ENCODE assay signal across 8 cellular contexts in the genomic region with DNA sequence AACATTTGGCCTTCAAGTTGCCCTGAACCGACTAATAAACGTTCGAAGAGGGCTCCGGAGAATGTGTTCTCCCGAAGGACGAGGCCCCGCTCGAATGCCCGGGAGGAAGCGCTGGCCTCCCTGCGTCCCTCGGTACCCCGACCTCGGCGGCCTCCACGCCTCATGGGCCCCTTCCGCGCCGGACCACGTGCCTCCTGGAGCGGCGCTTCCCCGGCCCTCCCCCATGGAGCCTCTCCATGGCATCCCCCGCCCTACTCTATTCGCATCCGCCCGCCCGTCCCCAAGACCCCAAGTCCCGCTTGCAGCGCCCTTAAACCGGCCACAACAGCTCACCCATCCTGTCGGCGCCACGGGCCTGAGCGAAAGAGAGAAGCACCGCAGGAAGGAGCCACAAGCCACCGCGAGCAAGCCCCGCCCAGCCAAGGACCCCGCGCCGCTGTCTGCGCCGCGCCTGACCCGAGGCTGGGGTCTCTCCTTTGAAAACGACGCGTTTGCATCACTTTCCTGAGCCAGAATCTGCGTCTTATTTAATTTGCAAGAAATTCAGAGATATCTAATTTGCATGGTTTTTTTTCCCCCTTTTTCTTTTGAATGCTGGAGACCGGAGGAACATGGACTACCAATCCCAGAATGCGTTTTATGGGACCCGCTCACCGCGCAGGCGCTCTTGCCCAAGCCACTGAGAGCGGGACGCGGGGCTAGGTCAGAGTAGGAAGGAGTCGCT. TPM values are rescaled to one million over a fixed set of nuclear protein-coding genes. Genes with fewer than 3 reads are reported as not detected.
A peak's percentile ranks its signal among the peaks of the same experiment; 100 is the strongest.
DNase-seq lines count a peak whose midpoint lies in the region; ATAC-seq and TF ChIP-seq lines count a peak whose summit lies in the region.

RPS23 (minus strand) TSS at position 368 of the 724 bp plus-strand sequence; CDS start at position 337, 31 bp downstream.

- H3K4me1 Mint-ChIP-seq in T-cell: peaks cover 35 to 53% (median 40%) of the 10 kb centered on the region in 3 donors

- intact Hi-C loops in heart right ventricle (cut with DNase I): no loop called here
- intact Hi-C loops in posterior vena cava (cut with DNase I): no loop called here
- intact Hi-C loops in upper lobe of right lung (cut with DNase I): no loop called here

- peak within 1 kb of the TSS; percentile 91 to 97 (median 94) for H3K4me3 Mint-ChIP-seq in T-cell

- H3K9me3 Mint-ChIP-seq in T-cell: no peaks in the 10 kb centered on the region

- peaks cover 0 to 38% (median 15%) of the 10 kb centered on the region in 9 donors for H3K36me3 ChIP-seq in heart right ventricle
- H3K36me3 ChIP-seq in upper lobe of right lung: peaks cover 37% of the 10 kb centered on the region

- WGBS in adipose tissue, 3 donors: 0% methylated on average over 60 of the region's 60 CpGs
- 0% methylated on average over 60 of the region's 60 CpGs for WGBS in heart right ventricle, 2 donors

- H3K27me3 ChIP-seq in heart right ventricle (no peaks in the 10 kb centered on the region), upper lobe of right lung (no peaks in the 10 kb centered on the region)

- TF ChIP-seq CTCF in GM12875 (IDR thresholded peaks at IDR 0.05; ENCODE audit: borderline replicate concordance, insufficient read depth, low read depth, low read length): no peak
- no peak for TF ChIP-seq CTCF in heart right ventricle (IDR thresholded peaks at IDR 0.05)
- TF ChIP-seq CTCF in upper lobe of right lung (IDR thresholded peaks at IDR 0.05): no peak

- peaks cover 37% of the 10 kb centered on the region for H3K36me3 Mint-ChIP-seq in T-cell

- no peak within 1 kb of the TSS for H3K27ac ChIP-seq in adipose tissue (ENCODE audit: low read depth, low read length)
- peak within 1 kb of the TSS; percentile 63 to 94 (median 86) for H3K27ac ChIP-seq in heart right ventricle
- H3K27ac ChIP-seq in upper lobe of right lung: peak within 1 kb of the TSS; percentile 81

- ATAC-seq in HG02763 (IDR thresholded peaks at IDR 0.05; ENCODE audit: unreplicated experiment) (peak; percentile 94), T-cell (replicated peaks in 1 of 4) (peak; percentile 93 to 95 (median 94)), heart right ventricle (peak; percentile 95 to 98 (median 98)), upper lobe of right lung (peak; percentile 98)

- H3K9me3 ChIP-seq in heart right ventricle (no peaks in the 10 kb centered on the region), upper lobe of right lung (no peaks in the 10 kb centered on the region)

- H3K4me1 ChIP-seq in heart right ventricle (peaks cover 0 to 27% (median 14%) of the 10 kb centered on the region in 9 donors), upper lobe of right lung (peaks cover 16% of the 10 kb centered on the region)

- CTCF ChIA-PET in T-cell (lab: Charles Lee): interaction anchor here in 1 of 2 donors (0.6 to 0.9 kb wide), 2 partner anchors 426 to 1005 kb away, joined by 3 to 4 read pairs; no protein-coding TSS in a partner anchor

- H3K4me3 ChIP-seq in GM12875 (ENCODE audit: low read depth, low read length): peak within 1 kb of the TSS; percentile 56
- peak within 1 kb of the TSS; percentile 75 to 95 (median 83) for H3K4me3 ChIP-seq in heart right ventricle
- H3K4me3 ChIP-seq in upper lobe of right lung: peak within 1 kb of the TSS; percentile 77

- POLR2A ChIA-PET in T-cell (lab: Charles Lee): interaction anchor here (0.6 kb wide), 5 partner anchors 42 to 1624 kb away, joined by 3 to 9 read pairs (median 5); partner anchors contain the start of genes DHFR (in 2 of the 2), MSH3 (in 1 of the 2) and ZCCHC9 (in 1 of the 2)

- no peaks in the 10 kb centered on the region for H3K27me3 Mint-ChIP-seq in T-cell

- DNase-seq in NCI-H1417 treated with DMSO at 0.1 percent for 48 hours (lab: John Stamatoyannopoulos, UW) (peak; percentile 63), T-cell (peak; percentile 72 to 87 (median 80)), heart right ventricle (peak; percentile 92 to 93), posterior vena cava (ENCODE audit: low spot score) (peak; percentile 97), upper lobe of right lung (peak; percentile 95)

- H3K27ac Mint-ChIP-seq in T-cell: peak within 1 kb of the TSS; percentile 100

RNA-seq across cellular contexts. Expression of gene RPS23, which starts in this region (rescaled TPM):
- total RNA-seq in T-cell (1,000 to 10,000 TPM; 2,916 to 3,772 (median 3,224) TPM), heart right ventricle (1,000 to 10,000 TPM in 9 of 10 donors, 100 to 1,000 TPM in 1; 992 to 1,282 (median 1,119) TPM), posterior vena cava (1,000 to 10,000 TPM; 1,217 to 1,454 TPM), upper lobe of right lung (1,379 TPM)
- polyA plus RNA-seq in adipose tissue (1,000 to 10,000 TPM; 1,708 to 6,067 (median 4,242) TPM), heart right ventricle (1,000 to 10,000 TPM in 1 of 2 donors, 100 to 1,000 TPM in 1; 927 to 3,427 TPM)
